10 cellular contexts compared by ENCODE assay signal in the genomic region with DNA sequence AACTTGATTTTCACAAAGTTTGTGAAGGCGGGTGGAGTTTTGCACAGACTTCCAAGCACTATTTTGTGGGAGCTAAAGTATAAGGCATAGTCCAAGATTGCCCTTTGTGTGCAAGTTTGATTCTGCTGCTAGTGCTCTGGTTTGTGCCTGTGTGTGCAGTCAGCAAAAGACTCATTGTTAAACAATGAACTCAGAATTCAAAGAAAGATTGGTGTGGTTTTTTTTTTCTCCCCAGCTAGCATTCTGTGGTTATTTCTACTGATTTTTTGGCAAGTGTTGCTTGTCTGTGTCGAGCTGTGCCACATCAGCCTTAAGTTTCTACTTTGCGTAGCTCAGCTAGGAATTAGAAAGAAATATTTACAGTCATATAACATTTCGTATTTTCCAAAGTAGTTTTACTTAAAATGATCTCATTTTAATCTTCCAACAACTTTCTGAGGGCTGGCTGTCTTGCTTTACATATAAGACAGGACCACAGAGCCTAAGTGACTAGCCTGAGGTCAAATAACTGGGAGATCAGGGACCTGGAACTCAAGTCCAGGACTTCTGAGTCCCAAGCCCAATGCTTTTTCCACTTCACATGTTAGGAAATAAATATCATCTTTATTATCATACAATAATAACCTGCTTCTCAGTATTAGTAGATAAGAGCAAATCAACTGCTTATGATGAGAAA.
DNase-seq lines count a peak whose midpoint lies in the region; ATAC-seq, FAIRE-seq and TF ChIP-seq lines count a peak whose summit lies in the region.
"Had no signal": no experiment of that assay in that cellular context is flagged by ENCODE, and none has a peak within 500 bp of the region (broad histone marks: within the 10 kb centered on the region; RNA-seq: fewer than 3 reads in every experiment).

No MANE protein-coding gene starts in this region.

- no peak overlapping the region for H3K4me3 ChIP-seq in bronchial epithelial cell (ENCODE audit: low read depth, low read length)

- H3K36me3 Mint-ChIP-seq in neural crest cell (ENCODE audit: low read depth) = no peaks in the 10 kb centered on the region

- no peaks in the 10 kb centered on the region for H3K9me3 Mint-ChIP-seq in neural crest cell

- no peaks in the 10 kb centered on the region for H3K27me3 ChIP-seq in bronchial epithelial cell (ENCODE audit: control insufficient read depth, insufficient read depth, low read length)

- H3K4me3 Mint-ChIP-seq in neural crest cell = peak overlapping the region; percentile 24

- peaks cover 32% of the 10 kb centered on the region for H3K4me1 Mint-ChIP-seq in neural crest cell

- in situ Hi-C loops in KBM-7 (cut with MboI; ENCODE audit: low pct_unique_long_range_greater_than_20kb, low sequenced_read_pairs) = no loop called here

- DNase-seq in AG20443 (ENCODE audit: low spot score) (peak; percentile 80), KBM-7 (peak; percentile 53), bronchial epithelial cell (ENCODE audit: low read depth) (peak; percentile 54), neural crest cell (ENCODE audit: low read depth, low spot score) (no peak), HuH-7.5 (ENCODE audit: low spot score) (no peak), NCI-H345 treated with DMSO at 0.1 percent for 48 hours (lab: John Stamatoyannopoulos, UW; ENCODE audit: unreplicated experiment) (no peak)
- DNase-seq: aorta, NCI-H1930 had no signal

- FAIRE-seq in bronchial epithelial cell (lab: Jason Lieb, UNC) = no peak

- H3K27ac Mint-ChIP-seq in neural crest cell (ENCODE audit: unreplicated experiment) = peak overlapping the region; percentile 90

- no peaks in the 10 kb centered on the region for H3K27me3 Mint-ChIP-seq in neural crest cell (ENCODE audit: low read depth)

- no peak for ATAC-seq in HG03097 (IDR thresholded peaks at IDR 0.05; ENCODE audit: low FRiP score, unreplicated experiment)
- ATAC-seq in HG03432 (IDR thresholded peaks at IDR 0.05; ENCODE audit: unreplicated experiment) = no peak

- TF ChIP-seq CTCF in bronchial epithelial cell (IDR thresholded peaks at IDR 0.05; ENCODE audit: insufficient read depth, low read length, severe bottlenecking) = no peak
- no peak for TF ChIP-seq CTCF in neural crest cell (conservative IDR thresholded peaks at IDR 0.05)

- no peaks in the 10 kb centered on the region for H3K36me3 ChIP-seq in bronchial epithelial cell (ENCODE audit: control insufficient read depth, insufficient read depth, low read length)

Comparison
In these comparisons a context has a peak if more than half of its experiments do, and no peak if none do; other contexts are left out.
1. DNase-seq: peak in AG20443 (single experiment), KBM-7 (single experiment) and bronchial epithelial cell (single experiment); none in neural crest cell (single experiment), HuH-7.5 (single experiment) and NCI-H345 treated with DMSO at 0.1 percent for 48 hours (single experiment).